ENCODE assay signal across 1 cellular context in genomic region chrX:44908838-44909237, GRCh38.
TF ChIP-seq lines count a peak whose summit lies in the region.

No MANE protein-coding gene starts in this region.

TF ChIP-seq in HepG2, 621 proteins besides CTCF, POLR2A, EP300 and RAD21:
- TF ChIP-seq GLI4 (CRISPR knock-in tag; IDR thresholded peaks at IDR 0.05; ENCODE audit: borderline replicate concordance) = no peak
- no peak for TF ChIP-seq ZNF382 (CRISPR knock-in tag; IDR thresholded peaks at IDR 0.05; ENCODE audit: borderline replicate concordance)
- no peak for TF ChIP-seq ZKSCAN8 (CRISPR knock-in tag; IDR thresholded peaks at IDR 0.05; ENCODE audit: borderline replicate concordance)
- TF ChIP-seq ATF7 (IDR thresholded peaks at IDR 0.05) = no peak
- no peak for TF ChIP-seq ATF7 (CRISPR knock-in tag; IDR thresholded peaks at IDR 0.05)
- TF ChIP-seq ZFP36L2 (CRISPR knock-in tag; IDR thresholded peaks at IDR 0.05) = no peak
- TF ChIP-seq ZNF589 (CRISPR knock-in tag; conservative IDR thresholded peaks at IDR 0.05) = no peak
- no peak for TF ChIP-seq ZNF710 (CRISPR knock-in tag; IDR thresholded peaks at IDR 0.05; ENCODE audit: borderline replicate concordance)
- no peak for TF ChIP-seq DDIT3 (CRISPR knock-in tag; IDR thresholded peaks at IDR 0.05)
- TF ChIP-seq KDM1A (CRISPR knock-in tag; IDR thresholded peaks at IDR 0.05) = no peak
- no peak for TF ChIP-seq FOXP1 (IDR thresholded peaks at IDR 0.05)
- no peak for TF ChIP-seq FOXP1 (CRISPR knock-in tag; IDR thresholded peaks at IDR 0.05)
- no peak for TF ChIP-seq SUZ12 (IDR thresholded peaks at IDR 0.05; ENCODE audit: low read depth, low read length)
- TF ChIP-seq ZBTB43 (CRISPR knock-in tag; conservative IDR thresholded peaks at IDR 0.05) = no peak
- no peak for TF ChIP-seq ZNF552 (CRISPR knock-in tag; IDR thresholded peaks at IDR 0.05; ENCODE audit: borderline replicate concordance)
- no peak for TF ChIP-seq GATAD1 (CRISPR knock-in tag; IDR thresholded peaks at IDR 0.05)
- TF ChIP-seq ZNF317 (CRISPR knock-in tag; IDR thresholded peaks at IDR 0.05) = no peak
- no peak for TF ChIP-seq ZNF430 (CRISPR knock-in tag; IDR thresholded peaks at IDR 0.05)
- TF ChIP-seq HMGA1 (CRISPR knock-in tag; conservative IDR thresholded peaks at IDR 0.05) = no peak
- TF ChIP-seq ZGPAT (CRISPR knock-in tag; IDR thresholded peaks at IDR 0.05) = no peak
- no peak for TF ChIP-seq ZSCAN25 (CRISPR knock-in tag; IDR thresholded peaks at IDR 0.05)
